In genomic region chr3:120470870-120471269, GRCh38 we compare ENCODE assay signal across 13 cellular contexts. TPM values are rescaled to one million over a fixed set of nuclear protein-coding genes. Genes with fewer than 3 reads are reported as not detected.
DNase-seq lines count a peak whose midpoint lies in the region; ATAC-seq, FAIRE-seq and TF ChIP-seq lines count a peak whose summit lies in the region.
"Had no signal": no experiment of that assay in that cellular context is flagged by ENCODE, and none has a peak within 500 bp of the region (broad histone marks: within the 10 kb centered on the region; RNA-seq: fewer than 3 reads in every experiment).

No MANE protein-coding gene starts in this region.

- H3K27me3 ChIP-seq in GM23338 (ENCODE audit: insufficient read depth) (no peaks in the 10 kb centered on the region), astrocyte (ENCODE audit: insufficient read depth, low read length) (no peaks in the 10 kb centered on the region), right atrium auricular region (no peaks in the 10 kb centered on the region), upper lobe of left lung (no peaks in the 10 kb centered on the region)
- H3K27me3 ChIP-seq: BLaER1 had no signal

- peak overlapping the region; percentile 75 for H3K27ac Mint-ChIP-seq in GM23338
- peak overlapping the region; percentile 83 for H3K27ac Mint-ChIP-seq in astrocyte (ENCODE audit: unreplicated experiment)

- TF ChIP-seq CTCF in GM23338 (conservative IDR thresholded peaks at IDR 0.05; ENCODE audit: low read depth in 2 of 2), result no peak
- TF ChIP-seq CTCF in astrocyte (IDR thresholded peaks at IDR 0.05; ENCODE audit: insufficient read depth, low read depth, low read length), result no peak
- TF ChIP-seq CTCF in right atrium auricular region (IDR thresholded peaks at IDR 0.05), result no peak
- no peak for TF ChIP-seq CTCF in GM13977 (IDR thresholded peaks at IDR 0.05; ENCODE audit: extremely low read depth, insufficient read depth, missing control alignments)
- no peak for TF ChIP-seq CTCF in upper lobe of left lung (IDR thresholded peaks at IDR 0.05)

- TF ChIP-seq EP300 in upper lobe of left lung (IDR thresholded peaks at IDR 0.05), result no peak

- H3K9me3 Mint-ChIP-seq in GM23338, result peaks cover 9% of the 10 kb centered on the region
- H3K9me3 Mint-ChIP-seq in astrocyte (ENCODE audit: unreplicated experiment), result peaks cover 11% of the 10 kb centered on the region

- H3K27ac ChIP-seq in GM23338 (ENCODE audit: low read depth) (no peak overlapping the region), astrocyte (ENCODE audit: low read depth, low read length) (no peak overlapping the region), right atrium auricular region (peak overlapping the region; percentile 36 to 64), upper lobe of left lung (no peak overlapping the region)
- H3K27ac ChIP-seq: BLaER1 had no signal

- H3K4me1 Mint-ChIP-seq in GM23338, result peaks cover 55% of the 10 kb centered on the region
- peaks cover 62% of the 10 kb centered on the region for H3K4me1 Mint-ChIP-seq in astrocyte (ENCODE audit: low read depth, unreplicated experiment)

- no peaks in the 10 kb centered on the region for H3F3A ChIP-seq in GM23338 (replicated peaks; ENCODE audit: low read depth)

- H3K36me3 ChIP-seq in GM23338 (ENCODE audit: insufficient read depth) (no peaks in the 10 kb centered on the region), astrocyte (ENCODE audit: insufficient read depth, low read length) (no peaks in the 10 kb centered on the region), right atrium auricular region (no peaks in the 10 kb centered on the region), upper lobe of left lung (no peaks in the 10 kb centered on the region)
- H3K36me3 ChIP-seq: BLaER1 had no signal

- no peak overlapping the region for H3K4me2 ChIP-seq in GM23338
- peak overlapping the region; percentile 19 for H3K4me2 ChIP-seq in astrocyte (ENCODE audit: low read length)
- H3K4me2 ChIP-seq: BLaER1 had no signal

- WGBS in upper lobe of left lung, 2 donors, result 38% methylated on average over 2 of the region's 2 CpGs

- H3K9me2 ChIP-seq in GM23338 (ENCODE audit: insufficient read depth), result peaks cover 24% of the 10 kb centered on the region

- H3K4me3 ChIP-seq in GM23338, result no peak overlapping the region
- no peak overlapping the region for H3K4me3 ChIP-seq in astrocyte (ENCODE audit: insufficient read depth, low read depth, low read length)
- no peak overlapping the region for H3K4me3 ChIP-seq in right atrium auricular region
- H3K4me3 ChIP-seq in upper lobe of left lung, result no peak overlapping the region
- H3K4me3 ChIP-seq: BLaER1 had no signal

- no peak for FAIRE-seq in astrocyte (lab: Jason Lieb, UNC)

- H2AFZ ChIP-seq in GM23338, result peak overlapping the region; percentile 16; the same call in 1 of the 2 replicates
- peak overlapping the region; percentile 13 for H2AFZ ChIP-seq in astrocyte (ENCODE audit: low read depth, low read length)

- H3K27me3 Mint-ChIP-seq in GM23338 (ENCODE audit: insufficient read depth, low read depth, poor library complexity) (peaks cover 10% of the 10 kb centered on the region), astrocyte (ENCODE audit: low read depth, unreplicated experiment) (no peaks in the 10 kb centered on the region)

- DNase-seq in GM23338 (ENCODE audit: low spot score), result no peak
- DNase-seq in astrocyte (ENCODE audit: low read depth), result no peak
- DNase-seq in right atrium auricular region (ENCODE audit: low spot score), result no peak
- no peak for DNase-seq in sciatic nerve (ENCODE audit: low spot score)
- DNase-seq in NCI-H1436 (lab: John Stamatoyannopoulos, UW), result no peak
- no peak for DNase-seq in HEK293T (ENCODE audit: extremely low spot score)
- DNase-seq in GM13977 (ENCODE audit: low spot score), result no peak
- no peak for DNase-seq in upper lobe of left lung
- DNase-seq: activated gamma-delta T cell, KBM-7, NCI-H2171 had no signal

- ATAC-seq in GM23338, result no peak
- ATAC-seq in sciatic nerve, result peak; percentile 44
- ATAC-seq in upper lobe of left lung (ENCODE audit: low FRiP score in 2 of 2), result no peak
- ATAC-seq: Panc1 had no signal

- H4K20me1 ChIP-seq in GM23338 (replicated peaks; ENCODE audit: insufficient read depth) (no peaks in the 10 kb centered on the region), astrocyte (ENCODE audit: insufficient read depth, low read length) (no peaks in the 10 kb centered on the region)
- H4K20me1 ChIP-seq: BLaER1 had no signal

- CTCF ChIA-PET in HEK293T (lab: Yijun Ruan, JAX), result no interaction called here

- in situ Hi-C loops in GM13977 (cut with MboI; ENCODE audit: low pct_unique_long_range_greater_than_20kb, low sequenced_read_pairs, unreplicated experiment), result no loop called here

- no peak overlapping the region for H3K9ac ChIP-seq in astrocyte (ENCODE audit: low read length)
- H3K9ac ChIP-seq: BLaER1 had no signal

- H3K4me3 Mint-ChIP-seq in GM23338 (no peak overlapping the region), astrocyte (ENCODE audit: unreplicated experiment) (peak overlapping the region; percentile 30)

- no peak for TF ChIP-seq POLR2A in upper lobe of left lung (IDR thresholded peaks at IDR 0.05)

- H3K9me3 ChIP-seq in astrocyte (ENCODE audit: insufficient read depth, low read depth, low read length) (no peaks in the 10 kb centered on the region), right atrium auricular region (no peaks in the 10 kb centered on the region), upper lobe of left lung (no peaks in the 10 kb centered on the region)
- H3K9me3 ChIP-seq: BLaER1 had no signal

- H3K4me1 ChIP-seq in GM23338 (ENCODE audit: insufficient read depth), result peaks cover 38% of the 10 kb centered on the region
- peaks cover 42% of the 10 kb centered on the region for H3K4me1 ChIP-seq in astrocyte (ENCODE audit: insufficient read depth, low read length)
- H3K4me1 ChIP-seq in right atrium auricular region, result peaks cover 0 to 6% of the 10 kb centered on the region in 2 donors
- peaks cover 0 to 3% (median 0%) of the 10 kb centered on the region in 4 donors for H3K4me1 ChIP-seq in upper lobe of left lung
- H3K4me1 ChIP-seq: BLaER1 had no signal

- H3K79me2 ChIP-seq in GM23338 (replicated peaks; ENCODE audit: insufficient read depth) (no peaks in the 10 kb centered on the region), astrocyte (ENCODE audit: insufficient read depth, low read length) (no peaks in the 10 kb centered on the region)

- POLR2A ChIA-PET in HEK293T (lab: Yijun Ruan, JAX), result no interaction called here

- H3K36me3 Mint-ChIP-seq in GM23338 (ENCODE audit: low read depth) (peaks cover 9% of the 10 kb centered on the region), astrocyte (ENCODE audit: low read depth, unreplicated experiment) (peaks cover 2% of the 10 kb centered on the region)

- intact Hi-C loops in sciatic nerve (cut with DNase I), result no loop called here

TF ChIP-seq in GM23338, 12 proteins besides CTCF, POLR2A, EP300 and RAD21:
- TF ChIP-seq JUNB (IDR thresholded peaks at IDR 0.05; ENCODE audit: unreplicated experiment), result no peak
- TF ChIP-seq EZH2 (IDR thresholded peaks at IDR 0.05; ENCODE audit: low read depth, unreplicated experiment), result no peak

TF ChIP-seq in HEK293T, 16 proteins besides CTCF, POLR2A, EP300 and RAD21:
- no peak for TF ChIP-seq HDGF (IDR thresholded peaks at IDR 0.05; ENCODE audit: borderline replicate concordance)

RNA-seq across cellular contexts. Expression of gene FSTL1, which starts 20.1 kb away (rescaled TPM):
- 258 and 272 TPM in 2 replicates for total RNA-seq in GM23338 (2014; rRNA removed; shearing (Covaris generic))
- polyA plus RNA-seq in GM23338 (2016; fragmentation: Nextera tagmentation; extraction: Ambion mirVana), result 49.1 and 50.8 TPM in 2 replicates
- total RNA-seq in astrocyte, result 1,010 and 1,056 TPM in 2 replicates
- 100 to 1,000 TPM; 327 to 380 TPM for total RNA-seq in right atrium auricular region
- 480 TPM for total RNA-seq in sciatic nerve
- 100 to 1,000 TPM in 3 of 6 donors, 10 to 100 TPM in 3; 35.6 to 480 (median 120) TPM for total RNA-seq in upper lobe of left lung

Comparison
In these comparisons a context has a peak if more than half of its experiments do, and no peak if none do; other contexts are left out.
1. H3K27ac ChIP-seq: peak in right atrium auricular region (2 of 2); none in GM23338 (single experiment), astrocyte (single experiment) and upper lobe of left lung (0 of 4).